15 cellular contexts compared by ENCODE assay signal in the genomic region with DNA sequence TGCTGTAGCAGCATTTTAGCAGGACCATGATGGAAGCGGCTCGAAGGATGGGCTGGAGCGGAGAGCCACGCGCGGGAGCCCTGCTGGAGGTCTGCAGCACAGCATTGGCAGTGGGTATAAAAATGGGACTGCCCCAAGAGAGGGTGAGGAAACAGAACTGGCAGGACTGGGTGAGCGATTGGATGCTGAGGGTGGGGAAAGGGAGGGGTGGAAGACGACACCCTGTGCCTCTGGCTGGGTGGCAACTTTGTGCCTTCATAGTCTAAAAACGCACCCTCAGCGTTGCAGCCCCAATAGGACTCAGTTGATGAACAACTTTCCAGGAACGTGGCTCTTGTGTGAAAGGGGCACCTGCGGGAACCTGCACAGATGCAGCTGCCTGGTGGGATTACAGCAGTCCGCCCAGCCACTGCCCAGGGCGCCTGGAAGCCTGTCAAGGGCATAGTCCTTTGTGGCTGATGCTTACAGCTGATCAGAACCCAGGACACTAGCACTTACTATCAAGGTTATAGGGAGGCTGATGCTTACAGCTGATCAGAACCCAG.
A peak's percentile ranks its signal among the peaks of the same experiment; 100 is the strongest.
DNase-seq lines count a peak whose midpoint lies in the region; ATAC-seq and TF ChIP-seq lines count a peak whose summit lies in the region.
"Had no signal": no experiment of that assay in that cellular context is flagged by ENCODE, and none has a peak within 500 bp of the region (broad histone marks: within the 10 kb centered on the region; RNA-seq: fewer than 3 reads in every experiment).

No MANE protein-coding gene starts in this region.

- peak overlapping the region; percentile 82 for H4K8ac ChIP-seq in neuronal stem cell (ENCODE audit: low read depth, low read length)

- no peaks in the 10 kb centered on the region for H3K36me3 ChIP-seq in BLaER1 treated with 17β-estradiol and CSF1 and Interleukin-3, amounts not matched to agents 10 nM and 100 nM
- H3K36me3 ChIP-seq in heart left ventricle: no peaks in the 10 kb centered on the region
- no peaks in the 10 kb centered on the region for H3K36me3 ChIP-seq in neuronal stem cell (replicated peaks in 1 of 2; ENCODE audit: control insufficient read depth in 2 of 2, insufficient read depth in 2 of 2, low read length in 2 of 2)

- H3K4ac ChIP-seq in neuronal stem cell (ENCODE audit: low read length): no peak overlapping the region

- no peaks in the 10 kb centered on the region for H3K27me3 Mint-ChIP-seq in T-helper 17 cell
- no peaks in the 10 kb centered on the region for H3K27me3 Mint-ChIP-seq in mesothelial cell of epicardium (ENCODE audit: low read depth)

- H2AFZ ChIP-seq in neuronal stem cell (ENCODE audit: low read length): no peak overlapping the region
- H2AFZ ChIP-seq: PC-9 had no signal

- peak overlapping the region in 2 of 11 experiments; percentile 42 to 47; a peak in 3 of 22 replicates for H3K9ac ChIP-seq in BLaER1 treated with 17β-estradiol and CSF1 and Interleukin-3, amounts not matched to agents 10 nM and 100 nM
- no peak overlapping the region for H3K9ac ChIP-seq in neuronal stem cell (ENCODE audit: low read depth, low read length, poor library complexity)

- DNase-seq in T-helper 17 cell: no peak
- DNase-seq in heart left ventricle: peak in 2 of 5 donors; percentile 52 to 68
- DNase-seq in neuronal stem cell (ENCODE audit: low spot score): no peak
- DNase-seq in mesenteric fat pad (ENCODE audit: low spot score): no peak
- no peak for DNase-seq in mesothelial cell of epicardium (ENCODE audit: low spot score in 2 of 2, unreplicated experiment in 2 of 2)
- DNase-seq: AML-193; CD8-positive, alpha-beta T cell; DND-41; GF-D8; NCI-H2029; SHP77 had no signal

- peak overlapping the region; percentile 26 to 97 (median 57); a peak in 20 of 22 replicates for H3K4me2 ChIP-seq in BLaER1 treated with 17β-estradiol and CSF1 and Interleukin-3, amounts not matched to agents 10 nM and 100 nM
- H3K4me2 ChIP-seq in neuronal stem cell (ENCODE audit: insufficient read depth, low read length, poor library complexity, severe bottlenecking): no peak overlapping the region
- H3K4me2 ChIP-seq: PC-9 had no signal

- peak overlapping the region; percentile 75 for H2BK15ac ChIP-seq in neuronal stem cell (ENCODE audit: low read length)

- H3K27ac Mint-ChIP-seq in T-helper 17 cell (peak overlapping the region; percentile 82), mesothelial cell of epicardium (no peak overlapping the region)
- H3K27ac Mint-ChIP-seq: CD8-positive, alpha-beta T cell had no signal

- no peaks in the 10 kb centered on the region for H3K27me3 ChIP-seq in BLaER1 treated with 17β-estradiol and CSF1 and Interleukin-3, amounts not matched to agents 10 nM and 100 nM
- H3K27me3 ChIP-seq in heart left ventricle: no peaks in the 10 kb centered on the region
- peaks cover 0 to 24% (median 0%) of the 10 kb centered on the region in 3 experiments for H3K27me3 ChIP-seq in neuronal stem cell (ENCODE audit: control insufficient read depth in 3 of 3, insufficient read depth in 3 of 3, low read depth in 1 of 3, low read length in 3 of 3)

- H3K4me1 ChIP-seq in BLaER1 treated with 17β-estradiol and CSF1 and Interleukin-3, amounts not matched to agents 10 nM and 100 nM: peaks cover 48 to 61% (median 55%) of the 10 kb centered on the region in 10 experiments
- peaks cover 0 to 32% (median 20%) of the 10 kb centered on the region in 12 donors for H3K4me1 ChIP-seq in heart left ventricle
- H3K4me1 ChIP-seq in neuronal stem cell (ENCODE audit: control insufficient read depth in 2 of 2, insufficient read depth in 1 of 2, low read depth in 1 of 2, low read length in 2 of 2): peaks cover 0 to 4% of the 10 kb centered on the region in 2 donors

- H2BK5ac ChIP-seq in neuronal stem cell (ENCODE audit: low read length): no peak overlapping the region

- H3K36me3 Mint-ChIP-seq in T-helper 17 cell (ENCODE audit: low read depth) (no peaks in the 10 kb centered on the region), mesothelial cell of epicardium (no peaks in the 10 kb centered on the region)
- H3K36me3 Mint-ChIP-seq: CD8-positive, alpha-beta T cell had no signal

- no peak for TF ChIP-seq POLR2A in heart left ventricle (IDR thresholded peaks at IDR 0.05)

- intact Hi-C loops in heart left ventricle (cut with DNase I): loop anchor here in 2 of 10 donors (5.0 kb wide), 3 partner anchors 52 to 162 kb away; a partner anchor contains a TSS

- H3K18ac ChIP-seq in neuronal stem cell (ENCODE audit: low read length): no peak overlapping the region

- no peak overlapping the region for H2BK120ac ChIP-seq in neuronal stem cell (ENCODE audit: low read depth, low read length)

- H3K9me3 Mint-ChIP-seq in mesothelial cell of epicardium: peaks cover 4% of the 10 kb centered on the region

- 68 to 77% (median 69%) methylated on average over 14 of the region's 14 CpGs for WGBS in heart left ventricle, 4 donors
- no CpG with 5 or more reads among the region's 14 CpGs for WGBS in neuronal stem cell (ENCODE audit: extremely low coverage in 2 of 2, insufficient read length in 2 of 2, insufficient replicate concordance in 1 of 2), 2 donors

- H3K4me1 Mint-ChIP-seq in T-helper 17 cell (peaks cover 7% of the 10 kb centered on the region), mesothelial cell of epicardium (peaks cover 13% of the 10 kb centered on the region)

- H3K4me3 Mint-ChIP-seq in T-helper 17 cell: no peak overlapping the region
- no peak overlapping the region for H3K4me3 Mint-ChIP-seq in mesothelial cell of epicardium
- H3K4me3 Mint-ChIP-seq: CD8-positive, alpha-beta T cell had no signal

- ATAC-seq in T-helper 17 cell (no peak), heart left ventricle (peak; percentile 17 to 50 (median 40)), GM18867 (IDR thresholded peaks at IDR 0.05; ENCODE audit: unreplicated experiment) (no peak), HG02623 (IDR thresholded peaks at IDR 0.05; ENCODE audit: unreplicated experiment) (no peak)
- ATAC-seq: CD8-positive, alpha-beta T cell had no signal

- no peak overlapping the region for H4K91ac ChIP-seq in neuronal stem cell (ENCODE audit: low read depth, low read length, poor library complexity)

- no peak overlapping the region for H3K4me3 ChIP-seq in BLaER1 treated with 17β-estradiol and CSF1 and Interleukin-3, amounts not matched to agents 10 nM and 100 nM
- H3K4me3 ChIP-seq in heart left ventricle: no peak overlapping the region
- H3K4me3 ChIP-seq in neuronal stem cell (ENCODE audit: low read length in 2 of 2): no peak overlapping the region
- H3K4me3 ChIP-seq: PC-9 had no signal

- peak overlapping the region; percentile 56 for H3K14ac ChIP-seq in neuronal stem cell (ENCODE audit: low read length)

- peak overlapping the region in 4 of 11 experiments; percentile 25 to 52 (median 38); a peak in 8 of 22 replicates for H3K27ac ChIP-seq in BLaER1 treated with 17β-estradiol and CSF1 and Interleukin-3, amounts not matched to agents 10 nM and 100 nM
- peak overlapping the region; percentile 42 to 91 (median 86) for H3K27ac ChIP-seq in heart left ventricle
- no peak overlapping the region for H3K27ac ChIP-seq in neuronal stem cell (replicated peaks; ENCODE audit: low read length)
- H3K27ac ChIP-seq: PC-9 had no signal

- no peak overlapping the region for H3K23ac ChIP-seq in neuronal stem cell (ENCODE audit: low read depth, low read length, poor library complexity)

- peak overlapping the region; percentile 58 for H2BK12ac ChIP-seq in neuronal stem cell (ENCODE audit: low read length)

- H4K20me1 ChIP-seq in BLaER1 treated with 17β-estradiol and CSF1 and Interleukin-3, amounts not matched to agents 10 nM and 100 nM: no peaks in the 10 kb centered on the region

- H3K9me3 ChIP-seq in BLaER1 treated with 17β-estradiol and CSF1 and Interleukin-3, amounts not matched to agents 10 nM and 100 nM (replicated peaks in 1 of 11): peaks cover 0 to 23% (median 0%) of the 10 kb centered on the region in 11 experiments; a peak in 7 of 22 replicates
- H3K9me3 ChIP-seq in T-helper 17 cell (ENCODE audit: control insufficient read depth, low read length, poor library complexity, severe bottlenecking) (no peaks in the 10 kb centered on the region), heart left ventricle (peaks cover 0 to 9% (median 0%) of the 10 kb centered on the region in 12 donors), neuronal stem cell (replicated peaks in 1 of 2; ENCODE audit: control insufficient read depth in 2 of 2, insufficient read depth in 1 of 2, low read depth in 1 of 2, low read length in 2 of 2) (peaks cover 2 to 3% of the 10 kb centered on the region in 2 donors)

- H2AK5ac ChIP-seq in neuronal stem cell (ENCODE audit: low read depth, low read length): peak overlapping the region; percentile 84

- TF ChIP-seq CTCF in heart left ventricle (IDR thresholded peaks at IDR 0.05): no peak
- TF ChIP-seq CTCF in mesothelial cell of epicardium (IDR thresholded peaks at IDR 0.05; ENCODE audit: unreplicated experiment): no peak

- no peaks in the 10 kb centered on the region for H3K79me1 ChIP-seq in neuronal stem cell (ENCODE audit: low read depth, low read length)

Comparison
In these comparisons a context has a peak if more than half of its experiments do, and no peak if none do; other contexts are left out.
1. ATAC-seq: peak in heart left ventricle (4 of 4); none in T-helper 17 cell (single experiment), GM18867 (single experiment) and HG02623 (single experiment).